Comparison of ENCODE assay signal across 11 cellular contexts in the genomic region with DNA sequence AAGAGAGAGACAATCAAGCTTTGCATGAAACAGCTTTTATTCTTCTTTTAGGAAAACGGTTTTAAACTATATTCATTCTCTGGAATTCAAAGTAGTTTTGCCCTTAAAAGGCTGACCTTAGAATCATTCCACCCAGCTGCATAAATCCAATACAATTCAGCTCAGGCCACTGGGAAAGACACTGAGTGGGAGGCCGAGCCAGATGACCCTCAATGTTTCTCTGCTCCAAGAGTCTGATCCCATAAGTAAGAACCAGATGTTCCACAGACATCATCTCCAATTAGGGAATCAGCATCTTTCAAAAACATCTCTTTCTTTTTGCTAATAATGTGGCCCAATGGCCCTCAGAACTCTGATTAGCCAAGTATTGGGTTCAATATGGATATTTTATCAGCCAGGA. TPM values are rescaled to one million over a fixed set of nuclear protein-coding genes. Genes with fewer than 3 reads are reported as not detected.
DNase-seq lines count a peak whose midpoint lies in the region; ATAC-seq and TF ChIP-seq lines count a peak whose summit lies in the region.
"Had no signal": no experiment of that assay in that cellular context is flagged by ENCODE, and none has a peak within 500 bp of the region (broad histone marks: within the 10 kb centered on the region; RNA-seq: fewer than 3 reads in every experiment).

No MANE protein-coding gene starts in this region.

- TF ChIP-seq CTCF in choroid plexus epithelial cell (conservative IDR thresholded peaks at IDR 0.05; ENCODE audit: low read depth, low read length) = no peak

- peak overlapping the region in 1 of 3 donors; percentile 10 for H3K9ac ChIP-seq in skeletal muscle tissue (ENCODE audit: low read depth in 1 of 3, low read length in 3 of 3)

- in situ Hi-C loops in HAP-1 (cut with MboI; ENCODE audit: low sequenced_read_pairs) = no loop called here

- no peaks in the 10 kb centered on the region for H3K9me3 ChIP-seq in right cardiac atrium (ENCODE audit: control insufficient read depth, low read length)
- H3K9me3 ChIP-seq in skeletal muscle tissue (ENCODE audit: control insufficient read depth in 3 of 3, low read length in 3 of 3) = no peaks in the 10 kb centered on the region
- no peaks in the 10 kb centered on the region for H3K9me3 ChIP-seq in HAP-1

- H3K4me1 ChIP-seq in right cardiac atrium (ENCODE audit: control insufficient read depth, insufficient read depth, low read length) (peaks cover 17% of the 10 kb centered on the region), skeletal muscle tissue (ENCODE audit: control insufficient read depth in 3 of 3, insufficient read depth in 3 of 3, low read length in 3 of 3) (peaks cover 15 to 37% (median 24%) of the 10 kb centered on the region in 3 donors), HAP-1 (peaks cover 5% of the 10 kb centered on the region)

- no peak for ATAC-seq in right cardiac atrium
- no peak for ATAC-seq in left colon
- no peak for ATAC-seq in GM18858 (IDR thresholded peaks at IDR 0.05; ENCODE audit: unreplicated experiment)

- no peaks in the 10 kb centered on the region for H3K27me3 ChIP-seq in right cardiac atrium (ENCODE audit: control insufficient read depth, insufficient read depth)
- no peaks in the 10 kb centered on the region for H3K27me3 ChIP-seq in skeletal muscle tissue (ENCODE audit: control insufficient read depth in 3 of 3, insufficient read depth in 3 of 3, low read length in 3 of 3)
- no peaks in the 10 kb centered on the region for H3K27me3 ChIP-seq in HAP-1 (ENCODE audit: low read depth)

- no peaks in the 10 kb centered on the region for H3K36me3 ChIP-seq in skeletal muscle tissue (ENCODE audit: control insufficient read depth in 3 of 3, insufficient read depth in 3 of 3, low read length in 3 of 3)
- H3K36me3 ChIP-seq in HAP-1 (replicated peaks) = no peaks in the 10 kb centered on the region

- intact Hi-C loops in right cardiac atrium (cut with DNase I) = no loop called here
- intact Hi-C loops in left colon (cut with DNase I, micrococcal nuclease) = no loop called here

- DNase-seq in EH (ENCODE audit: low read depth) (peak; percentile 60), choroid plexus epithelial cell (ENCODE audit: low read depth) (peak; percentile 44), right cardiac atrium (no peak), activated gamma-delta T cell (lab: John Stamatoyannopoulos, UW) (no peak), left colon (no peak), HAP-1 (ENCODE audit: low spot score in 2 of 2) (no peak)
- DNase-seq: activated T-cell treated with anti-CD3 and anti-CD28 coated beads, Interleukin-2, amount 50 U/mL, for 1 hour; DMS153; naive B cell had no signal

- H3K4me3 ChIP-seq in choroid plexus epithelial cell (ENCODE audit: low read depth, low read length) = no peak overlapping the region
- H3K4me3 ChIP-seq in right cardiac atrium (ENCODE audit: low read length) = no peak overlapping the region
- no peak overlapping the region for H3K4me3 ChIP-seq in skeletal muscle tissue (ENCODE audit: low read length in 3 of 3)
- no peak overlapping the region for H3K4me3 ChIP-seq in HAP-1

- peak overlapping the region; percentile 65 for H3K27ac ChIP-seq in right cardiac atrium (ENCODE audit: low read length)
- peak overlapping the region; percentile 42 for H3K27ac ChIP-seq in skeletal muscle tissue (ENCODE audit: low read depth, low read length)

- 54% methylated on average over 2 of the region's 2 CpGs for WGBS in right cardiac atrium

RNA-seq across cellular contexts. Expression of a gene that starts 26.1 kb away (rescaled TPM):
- total RNA-seq in right cardiac atrium (10 to 100 TPM; 37.0 to 75.1 (median 39.8) TPM), skeletal muscle tissue (12.5 TPM), left colon (10 to 100 TPM; 39.2 to 41.5 TPM)
- polyA plus RNA-seq in right cardiac atrium = 10.7 TPM

Comparison
In these comparisons a context has a peak if more than half of its experiments do, and no peak if none do; other contexts are left out.
1. DNase-seq: peak in EH (single experiment) and choroid plexus epithelial cell (single experiment); none in right cardiac atrium (0 of 3), activated gamma-delta T cell (single experiment), left colon (0 of 2) and HAP-1 (0 of 2).